In the genomic region with DNA sequence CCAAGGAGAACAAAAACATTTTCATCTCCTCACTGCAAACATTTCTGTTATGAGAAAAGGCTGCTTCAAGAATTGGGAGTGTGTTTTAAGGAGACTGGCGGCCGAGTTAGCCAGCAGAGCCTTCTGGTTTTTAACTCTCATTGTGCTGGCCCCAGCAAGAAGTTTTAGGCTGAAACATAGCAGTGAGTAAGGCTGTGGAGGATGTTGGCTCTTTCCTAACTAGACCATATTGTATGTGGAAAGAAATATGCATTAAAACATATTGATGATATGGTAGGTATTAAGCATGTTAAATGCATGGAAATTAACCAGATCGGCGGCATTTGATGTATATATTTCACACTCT, we compare ENCODE assay signal across 10 cellular contexts.
A peak's percentile ranks its signal among the peaks of the same experiment; 100 is the strongest.
DNase-seq lines count a peak whose midpoint lies in the region; ATAC-seq, FAIRE-seq and TF ChIP-seq lines count a peak whose summit lies in the region.
"Had no signal": no experiment of that assay in that cellular context is flagged by ENCODE, and none has a peak within 500 bp of the region (broad histone marks: within the 10 kb centered on the region; RNA-seq: fewer than 3 reads in every experiment).

No MANE protein-coding gene starts in this region.

- TF ChIP-seq CTCF in endodermal cell (conservative IDR thresholded peaks at IDR 0.05): no peak
- no peak for TF ChIP-seq CTCF in pancreas (IDR thresholded peaks at IDR 0.05)
- TF ChIP-seq CTCF in colonic mucosa (IDR thresholded peaks at IDR 0.05): no peak

- H3K9me3 ChIP-seq in CD4-positive, CD25-positive, alpha-beta regulatory T cell (ENCODE audit: control insufficient read depth in 2 of 2, low read length in 2 of 2): no peaks in the 10 kb centered on the region
- H3K9me3 ChIP-seq in MG63 (no peaks in the 10 kb centered on the region), endodermal cell (ENCODE audit: control insufficient read depth, low read length) (no peaks in the 10 kb centered on the region), pancreas (no peaks in the 10 kb centered on the region), colonic mucosa (no peaks in the 10 kb centered on the region)

- DNase-seq in CD4-positive, CD25-positive, alpha-beta regulatory T cell: no peak
- DNase-seq in MG63: no peak
- DNase-seq in endodermal cell: no peak
- no peak for DNase-seq in pancreas
- no peak for DNase-seq in NCI-H1105 treated with DMSO at 0.1 percent for 48 hours (lab: John Stamatoyannopoulos, UW)
- DNase-seq in KBM-7: no peak
- DNase-seq in COLO668 (lab: John Stamatoyannopoulos, UW; ENCODE audit: unreplicated experiment): no peak
- no peak for DNase-seq in colonic mucosa
- DNase-seq: NCI-H510A had no signal

- peaks cover 23% of the 10 kb centered on the region for H3K4me1 ChIP-seq in CD4-positive, CD25-positive, alpha-beta regulatory T cell (ENCODE audit: control insufficient read depth, insufficient read depth, low read length, poor library complexity, severe bottlenecking)
- H3K4me1 ChIP-seq in endodermal cell (ENCODE audit: control insufficient read depth, insufficient read depth, low read length) (no peaks in the 10 kb centered on the region), pancreas (no peaks in the 10 kb centered on the region), colonic mucosa (no peaks in the 10 kb centered on the region)

- FAIRE-seq in pancreas (lab: Jason Lieb, UNC): no peak
- FAIRE-seq: G401.6 had no signal

- H3K4me3 Mint-ChIP-seq in CD4-positive, CD25-positive, alpha-beta regulatory T cell: peak overlapping the region in 2 of 4 donors; percentile 85 to 87
- H3K4me3 Mint-ChIP-seq in endodermal cell: no peak overlapping the region

- intact Hi-C loops in pancreas (cut with DNase I): no loop called here
- intact Hi-C loops in colonic mucosa (cut with DNase I): no loop called here

- H3K27ac ChIP-seq in CD4-positive, CD25-positive, alpha-beta regulatory T cell (ENCODE audit: insufficient read depth, low read length, poor library complexity, severe bottlenecking): no peak overlapping the region
- H3K27ac ChIP-seq in endodermal cell (ENCODE audit: low read depth, low read length) (peak overlapping the region; percentile 2), pancreas (peak overlapping the region in 1 of 4 donors; percentile 64), colonic mucosa (no peak overlapping the region)

- H3K27ac Mint-ChIP-seq in CD4-positive, CD25-positive, alpha-beta regulatory T cell: peak overlapping the region in 1 of 3 donors; percentile 78
- no peak overlapping the region for H3K27ac Mint-ChIP-seq in endodermal cell

- H3K9ac ChIP-seq in endodermal cell (ENCODE audit: extremely low read depth, low read length, poor library complexity, severe bottlenecking) (no peak overlapping the region), colonic mucosa (ENCODE audit: low read depth in 2 of 2, low read length in 2 of 2) (peak overlapping the region in 1 of 2 donors; percentile 17)

- no peaks in the 10 kb centered on the region for H3K9me3 Mint-ChIP-seq in CD4-positive, CD25-positive, alpha-beta regulatory T cell
- no peaks in the 10 kb centered on the region for H3K9me3 Mint-ChIP-seq in endodermal cell

- peaks cover 11% of the 10 kb centered on the region for H3K36me3 ChIP-seq in CD4-positive, CD25-positive, alpha-beta regulatory T cell (ENCODE audit: control insufficient read depth, insufficient read depth, low read length)
- H3K36me3 ChIP-seq in MG63: peaks cover 3% of the 10 kb centered on the region
- no peaks in the 10 kb centered on the region for H3K36me3 ChIP-seq in endodermal cell (ENCODE audit: control insufficient read depth, insufficient read depth, low read length)
- H3K36me3 ChIP-seq in pancreas: peaks cover 3 to 19% (median 7%) of the 10 kb centered on the region in 3 donors
- H3K36me3 ChIP-seq in colonic mucosa: no peaks in the 10 kb centered on the region

- no peaks in the 10 kb centered on the region for H3K27me3 ChIP-seq in CD4-positive, CD25-positive, alpha-beta regulatory T cell (ENCODE audit: control insufficient read depth, insufficient read depth, low read length)
- H3K27me3 ChIP-seq in MG63 (no peaks in the 10 kb centered on the region), endodermal cell (ENCODE audit: control insufficient read depth, insufficient read depth, low read length, poor library complexity, severe bottlenecking) (no peaks in the 10 kb centered on the region), pancreas (no peaks in the 10 kb centered on the region), colonic mucosa (no peaks in the 10 kb centered on the region)

- peaks cover 9 to 16% (median 13%) of the 10 kb centered on the region in 4 donors for H3K4me1 Mint-ChIP-seq in CD4-positive, CD25-positive, alpha-beta regulatory T cell
- H3K4me1 Mint-ChIP-seq in endodermal cell: peaks cover 4% of the 10 kb centered on the region

- H3K36me3 Mint-ChIP-seq in CD4-positive, CD25-positive, alpha-beta regulatory T cell: peaks cover 22% of the 10 kb centered on the region
- H3K36me3 Mint-ChIP-seq in endodermal cell (ENCODE audit: low read depth): no peaks in the 10 kb centered on the region

- in situ Hi-C loops in KBM-7 (cut with MboI; ENCODE audit: low pct_unique_long_range_greater_than_20kb, low sequenced_read_pairs): no loop called here

- no peak for ATAC-seq in CD4-positive, CD25-positive, alpha-beta regulatory T cell (ENCODE audit: low read depth in 2 of 2)
- peak; percentile 15 to 26 (median 18) for ATAC-seq in pancreas

- 95 to 96% methylated on average over 4 of the region's 4 CpGs for whole genome bisulfite sequencing in endodermal cell (ENCODE audit: insufficient coverage in 1 of 2, insufficient read length in 1 of 2), 2 experiments
- WGBS in pancreas, 2 donors: 58 to 63% methylated on average over 4 of the region's 4 CpGs

- H3K27me3 Mint-ChIP-seq in CD4-positive, CD25-positive, alpha-beta regulatory T cell: no peaks in the 10 kb centered on the region
- no peaks in the 10 kb centered on the region for H3K27me3 Mint-ChIP-seq in endodermal cell (ENCODE audit: insufficient read depth)

- peak overlapping the region; percentile 81 for H3K4me3 ChIP-seq in CD4-positive, CD25-positive, alpha-beta regulatory T cell (ENCODE audit: low read depth, low read length)
- H3K4me3 ChIP-seq in MG63 (peak overlapping the region; percentile 44), endodermal cell (ENCODE audit: low read length) (no peak overlapping the region), pancreas (peak overlapping the region in 1 of 4 donors; percentile 23), colonic mucosa (no peak overlapping the region)

Comparison
In these comparisons a context has a peak if more than half of its experiments do, and no peak if none do; other contexts are left out.
1. ATAC-seq: peak in pancreas (4 of 4); none in CD4-positive, CD25-positive, alpha-beta regulatory T cell (0 of 2).
2. H3K4me3 ChIP-seq: peak in CD4-positive, CD25-positive, alpha-beta regulatory T cell (single experiment) and MG63 (single experiment); none in endodermal cell (single experiment) and colonic mucosa (single experiment).